Comparison of ENCODE assay signal across 1 cellular context in genomic region chr5:177427919-177428573, GRCh38.
TF ChIP-seq lines count a peak whose summit lies in the region.

No MANE protein-coding gene starts in this region.

TF ChIP-seq in K562, 482 proteins besides CTCF, POLR2A, EP300 and RAD21 (continued from another document and continues in another):
- no peak for TF ChIP-seq HBP1 (CRISPR knock-in tag; IDR thresholded peaks at IDR 0.05)
- TF ChIP-seq KHSRP (IDR thresholded peaks at IDR 0.05): no peak
- TF ChIP-seq ZNF431 (CRISPR knock-in tag; IDR thresholded peaks at IDR 0.05): 0 out of 2 replicates have a peak, but pooled peaks have one; percentile 0
- TF ChIP-seq ZNF280A (IDR thresholded peaks at IDR 0.05; ENCODE audit: low read depth, partially characterized antibody): no peak
- no peak for TF ChIP-seq E2F6 (IDR thresholded peaks at IDR 0.05; ENCODE audit: borderline replicate concordance in 1 of 2, extremely low read depth in 1 of 2, insufficient read depth in 1 of 2, insufficient read length in 1 of 2, low read depth in 1 of 2, low read length in 1 of 2, poor library complexity in 1 of 2, severe bottlenecking in 1 of 2)
- no peak for TF ChIP-seq CEBPZ (IDR thresholded peaks at IDR 0.05; ENCODE audit: borderline replicate concordance, low read depth, low read length)
- no peak for TF ChIP-seq ZBTB33 (CRISPR knock-in tag; IDR thresholded peaks at IDR 0.05)
- no peak for TF ChIP-seq TSHZ1 (CRISPR knock-in tag; IDR thresholded peaks at IDR 0.05)
- peak; percentile 93 for TF ChIP-seq ZNF316 (IDR thresholded peaks at IDR 0.05)
- no peak for TF ChIP-seq ZFP30 (CRISPR knock-in tag; IDR thresholded peaks at IDR 0.05; ENCODE audit: borderline replicate concordance)
- no peak for TF ChIP-seq BRF2 (IDR thresholded peaks at IDR 0.05; ENCODE audit: borderline replicate concordance, insufficient read depth, insufficient read length)
- peak; percentile 53; the same call in 1 of the 2 replicates for TF ChIP-seq SMARCA4 (IDR thresholded peaks at IDR 0.05)
- TF ChIP-seq CXXC5 (CRISPR knock-in tag; IDR thresholded peaks at IDR 0.05): no peak; the same call in 1 of the 2 replicates
- TF ChIP-seq KLF13 (tag; IDR thresholded peaks at IDR 0.05; ENCODE audit: borderline replicate concordance, low read depth): peak; percentile 12; the same call in 1 of the 2 replicates
- TF ChIP-seq HNRNPUL1 (IDR thresholded peaks at IDR 0.05; ENCODE audit: low read length): no peak
- TF ChIP-seq ZNF592 (IDR thresholded peaks at IDR 0.05): peak; percentile 92; the same call in 1 of the 2 replicates
- no peak for TF ChIP-seq FOXK1 (CRISPR knock-in tag; IDR thresholded peaks at IDR 0.05; ENCODE audit: borderline replicate concordance)
- TF ChIP-seq FOXO4 (CRISPR knock-in tag; IDR thresholded peaks at IDR 0.05): no peak
- 0 out of 2 replicates have a peak, but pooled peaks have one; percentile 28 for TF ChIP-seq KAT7 (CRISPR knock-in tag; IDR thresholded peaks at IDR 0.05; ENCODE audit: borderline replicate concordance)
- no peak for TF ChIP-seq XRCC5 (IDR thresholded peaks at IDR 0.05; ENCODE audit: low read depth, low read length)
- TF ChIP-seq GABPB2 (CRISPR knock-in tag; conservative IDR thresholded peaks at IDR 0.05): no peak
- peak in 1 of 2 experiments; percentile 51; a peak in 1 of 4 replicates for TF ChIP-seq MAZ (CRISPR knock-in tag; conservative IDR thresholded peaks at IDR 0.05 in 1 of 2, IDR thresholded peaks at IDR 0.05 in 1 of 2)
- TF ChIP-seq NCOA1 (IDR thresholded peaks at IDR 0.05; ENCODE audit: low read depth): no peak
- TF ChIP-seq SRSF9 (IDR thresholded peaks at IDR 0.05; ENCODE audit: borderline replicate concordance, low read depth, low read length): no peak
- TF ChIP-seq ZNF224 (CRISPR knock-in tag; IDR thresholded peaks at IDR 0.05): no peak
- TF ChIP-seq U2AF2 (optimal IDR thresholded peaks at IDR 0.05; ENCODE audit: low read depth, low read length): no peak
- no peak for TF ChIP-seq THRB (CRISPR knock-in tag; conservative IDR thresholded peaks at IDR 0.05)
- no peak for TF ChIP-seq STAT6 (CRISPR knock-in tag; IDR thresholded peaks at IDR 0.05)
